Comparison of ENCODE assay signal across 9 cellular contexts in the genomic region with DNA sequence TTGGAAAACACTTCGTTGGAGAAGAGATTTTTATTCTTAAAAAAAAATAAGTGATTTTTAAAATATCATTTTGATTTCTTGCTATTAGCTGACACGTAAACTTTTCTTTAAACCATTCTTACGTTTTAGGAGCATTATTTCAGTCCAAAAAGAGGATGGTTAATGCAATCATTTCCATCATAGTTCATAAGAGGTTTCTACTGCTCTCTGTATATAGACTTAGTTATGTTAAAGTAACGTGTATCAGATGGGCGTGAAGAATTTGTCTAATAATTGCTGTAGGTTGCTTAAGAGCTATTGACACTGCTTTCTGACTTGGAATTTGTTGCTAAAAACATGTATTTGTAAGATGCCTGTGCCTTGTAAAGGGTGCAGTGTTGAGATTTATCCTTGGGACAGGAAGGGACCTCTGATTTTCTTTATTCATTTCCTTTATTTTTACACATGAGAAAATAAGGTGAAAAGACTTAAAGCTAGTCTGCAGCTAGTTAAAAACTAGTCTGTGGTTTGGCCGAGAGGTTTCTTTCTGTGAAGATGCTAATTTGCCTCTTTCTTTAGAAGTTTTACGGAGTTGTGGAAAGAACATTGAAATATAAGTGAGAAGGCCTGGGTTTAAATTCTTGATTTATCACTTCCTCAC. TPM values are rescaled to one million over a fixed set of nuclear protein-coding genes. Genes with fewer than 3 reads are reported as not detected.
A peak's percentile ranks its signal among the peaks of the same experiment; 100 is the strongest.
DNase-seq lines count a peak whose midpoint lies in the region; ATAC-seq and TF ChIP-seq lines count a peak whose summit lies in the region.
"Had no signal": no experiment of that assay in that cellular context is flagged by ENCODE, and none has a peak within 500 bp of the region (broad histone marks: within the 10 kb centered on the region; RNA-seq: fewer than 3 reads in every experiment).

No MANE protein-coding gene starts in this region.

- H3K9me3 ChIP-seq in SJSA1 (replicated peaks) (no peaks in the 10 kb centered on the region), esophagus muscularis mucosa (no peaks in the 10 kb centered on the region), skeletal muscle satellite cell (replicated peaks; ENCODE audit: low read length) (no peaks in the 10 kb centered on the region)

- H3K27ac ChIP-seq in SJSA1 (0 out of 2 replicates have a peak overlapping the region, but pooled peaks have one; percentile 10), esophagus muscularis mucosa (replicated peaks in 1 of 4) (peak overlapping the region; percentile 96 to 99 (median 98)), brain microvascular endothelial cell (no peak overlapping the region)

- intact Hi-C loops in esophagus muscularis mucosa (cut with DNase I): loop anchor here (5.0 kb wide), 1 partner anchor 192 kb away; no protein-coding TSS in a partner anchor
- intact Hi-C loops in posterior cingulate gyrus (cut with DNase I): loop anchor here (10.0 kb wide), 2 partner anchors 195 to 435 kb away; a partner anchor contains a TSS

- TF ChIP-seq CTCF in GM12875 (IDR thresholded peaks at IDR 0.05; ENCODE audit: borderline replicate concordance, insufficient read depth, low read depth, low read length): no peak
- TF ChIP-seq CTCF in esophagus muscularis mucosa (IDR thresholded peaks at IDR 0.05): no peak
- no peak for TF ChIP-seq CTCF in brain microvascular endothelial cell (IDR thresholded peaks at IDR 0.05; ENCODE audit: low read depth, low read length, missing control alignments)

- TF ChIP-seq EP300 in esophagus muscularis mucosa (IDR thresholded peaks at IDR 0.05): no peak

- no peaks in the 10 kb centered on the region for H3K27me3 ChIP-seq in SJSA1 (replicated peaks)
- H3K27me3 ChIP-seq in esophagus muscularis mucosa: no peaks in the 10 kb centered on the region
- H3K27me3 ChIP-seq in skeletal muscle satellite cell (ENCODE audit: control insufficient read depth, insufficient read depth, low read length): no peaks in the 10 kb centered on the region
- H3K27me3 ChIP-seq in brain microvascular endothelial cell (replicated peaks): no peaks in the 10 kb centered on the region

- H3K36me3 ChIP-seq in SJSA1 (peaks cover 24% of the 10 kb centered on the region), esophagus muscularis mucosa (peaks cover 0 to 10% (median 0%) of the 10 kb centered on the region in 4 donors), skeletal muscle satellite cell (ENCODE audit: insufficient read depth, low read length) (no peaks in the 10 kb centered on the region), brain microvascular endothelial cell (replicated peaks) (peaks cover 3% of the 10 kb centered on the region)

- DNase-seq in SJSA1 (ENCODE audit: low read depth in 1 of 2, low spot score in 2 of 2) (peak in 1 of 2 experiments; percentile 9), esophagus muscularis mucosa (ENCODE audit: extremely low spot score) (no peak), KG1 (lab: John Stamatoyannopoulos, UW) (no peak), posterior cingulate gyrus (no peak), brain microvascular endothelial cell (no peak)
- DNase-seq: NCI-H82 had no signal

- 36% methylated on average over 7 of the region's 7 CpGs for WGBS in esophagus muscularis mucosa

- TF ChIP-seq POLR2A in esophagus muscularis mucosa (IDR thresholded peaks at IDR 0.05; ENCODE audit: low read depth): no peak

- in situ Hi-C loops in brain microvascular endothelial cell (cut with HindIII; ENCODE audit: low pct_ligation_motif_present, low sequenced_read_pairs): no loop called here

- H3K4me2 ChIP-seq in skeletal muscle satellite cell (ENCODE audit: low read length): peak overlapping the region; percentile 79

- no peak for ATAC-seq in HG03159 (IDR thresholded peaks at IDR 0.05; ENCODE audit: unreplicated experiment)

- H3K9ac ChIP-seq in skeletal muscle satellite cell (ENCODE audit: low read depth, low read length): peak overlapping the region; percentile 92

- H3K4me1 ChIP-seq in SJSA1 (replicated peaks): peaks cover 50% of the 10 kb centered on the region
- peaks cover 55 to 80% (median 78%) of the 10 kb centered on the region in 4 donors for H3K4me1 ChIP-seq in esophagus muscularis mucosa
- peaks cover 38% of the 10 kb centered on the region for H3K4me1 ChIP-seq in skeletal muscle satellite cell (ENCODE audit: control insufficient read depth, insufficient read depth, low read length)

- H3K4me3 ChIP-seq in GM12875 (ENCODE audit: low read depth, low read length): peak overlapping the region; percentile 11
- no peak overlapping the region for H3K4me3 ChIP-seq in SJSA1
- H3K4me3 ChIP-seq in esophagus muscularis mucosa: peak overlapping the region; percentile 71 to 89 (median 83)
- peak overlapping the region; percentile 93 for H3K4me3 ChIP-seq in skeletal muscle satellite cell (ENCODE audit: low read length)
- no peak overlapping the region for H3K4me3 ChIP-seq in brain microvascular endothelial cell (ENCODE audit: low read depth, low read length)

RNA-seq across cellular contexts. Expression of a gene that starts 2.9 kb away (rescaled TPM):
- 30.7 and 38.8 TPM in 2 replicates for total RNA-seq in SJSA1 (2014; rRNA removed; shearing (Covaris generic))
- total RNA-seq in esophagus muscularis mucosa: 100 to 1,000 TPM in 1 of 4 donors, 10 to 100 TPM in 3; 65.2 to 108 (median 92.9) TPM
- total RNA-seq in skeletal muscle satellite cell (2012; rRNA removed): 15.1 and 17.5 TPM in 2 replicates

RNA-seq across cellular contexts. Expression of a gene that starts 37.0 kb away (rescaled TPM):
- 160 and 229 TPM in 2 replicates for total RNA-seq in SJSA1 (2014; rRNA removed; shearing (Covaris generic))
- 100 to 1,000 TPM; 120 to 229 (median 175) TPM for total RNA-seq in esophagus muscularis mucosa
- 150 and 225 TPM in 2 replicates for total RNA-seq in skeletal muscle satellite cell (2012; rRNA removed)

Comparison
In these comparisons a context has a peak if more than half of its experiments do, and no peak if none do; other contexts are left out.
1. H3K4me3 ChIP-seq: peak in GM12875 (single experiment), esophagus muscularis mucosa (4 of 4) and skeletal muscle satellite cell (single experiment); none in SJSA1 (single experiment) and brain microvascular endothelial cell (single experiment).